ENCODE assay signal across 9 cellular contexts in the genomic region with DNA sequence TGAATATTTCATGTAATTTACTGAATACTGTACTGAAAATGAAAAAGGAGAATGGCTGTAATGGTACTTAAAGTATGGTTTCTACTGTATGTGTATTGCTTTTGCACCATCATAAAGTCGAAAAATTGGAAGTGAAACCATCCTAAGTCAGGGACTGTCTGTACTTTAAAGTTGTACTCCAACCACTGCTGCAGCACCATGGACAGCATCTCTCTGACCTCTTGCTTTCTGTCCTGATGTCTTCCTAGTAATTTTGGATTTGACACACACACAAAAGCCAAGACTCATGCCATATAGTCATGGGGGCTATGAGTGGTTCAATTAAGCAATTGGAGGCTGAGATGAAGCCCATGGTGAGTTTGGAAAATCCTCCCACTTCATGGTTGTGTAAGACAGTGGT.
A peak's percentile ranks its signal among the peaks of the same experiment; 100 is the strongest.
DNase-seq lines count a peak whose midpoint lies in the region; ATAC-seq and TF ChIP-seq lines count a peak whose summit lies in the region.
"Had no signal": no experiment of that assay in that cellular context is flagged by ENCODE, and none has a peak within 500 bp of the region (broad histone marks: within the 10 kb centered on the region; RNA-seq: fewer than 3 reads in every experiment).

No MANE protein-coding gene starts in this region.

- POLR2A ChIA-PET in GM10248 (lab: Yijun Ruan, JAX), result no interaction called here
- POLR2A ChIA-PET in WTC11 (lab: Charles Lee), result no interaction called here

- H3K27ac Mint-ChIP-seq in WTC11, result no peak overlapping the region

- no peaks in the 10 kb centered on the region for H3K27me3 Mint-ChIP-seq in WTC11 (ENCODE audit: low read depth)

- H3K36me3 Mint-ChIP-seq in WTC11, result 0 out of 2 replicates have a peak, but pooled peaks cover 4% of the 10 kb centered on the region

- H3K9me3 Mint-ChIP-seq in WTC11, result peaks cover 4% of the 10 kb centered on the region

- no peaks in the 10 kb centered on the region for H3K4me1 Mint-ChIP-seq in WTC11

- DNase-seq in GM10248 (ENCODE audit: extremely low spot score) (peak; percentile 20), WTC11 (ENCODE audit: low spot score) (peak; percentile 35), left kidney (ENCODE audit: low read depth, low spot score) (peak; percentile 88), cerebellum (ENCODE audit: low spot score) (no peak), NCI-H748 treated with DMSO at 0.1 percent for 48 hours (lab: John Stamatoyannopoulos, UW) (no peak), NCI-H2107 (lab: John Stamatoyannopoulos, UW) (no peak), NCI-H524 treated with DMSO at 0.1 percent for 48 hours (lab: John Stamatoyannopoulos, UW) (no peak)
- DNase-seq: esophagus squamous epithelium had no signal

- H3K4me3 Mint-ChIP-seq in WTC11, result no peak overlapping the region

- CTCF ChIA-PET in GM10248 (lab: Yijun Ruan, JAX), result interaction anchor here (3.3 kb wide), 1 partner anchor 11 kb away, joined by 8 read pairs; no protein-coding TSS in a partner anchor
- CTCF ChIA-PET in WTC11 (lab: Charles Lee), result no interaction called here

- TF ChIP-seq CTCF in GM10248 (IDR thresholded peaks at IDR 0.05; ENCODE audit: control extremely low read depth, extremely low read depth, low read depth, missing control alignments) (no peak), WTC11 (IDR thresholded peaks at IDR 0.05) (no peak)

- ATAC-seq in HG02938 (IDR thresholded peaks at IDR 0.05; ENCODE audit: unreplicated experiment), result peak; percentile 67
- ATAC-seq in WTC11, result 0 out of 2 replicates have a peak, but pooled peaks have one; percentile 28

TF ChIP-seq in WTC11, 78 proteins besides CTCF, POLR2A, EP300 and RAD21:
- no peak for TF ChIP-seq MXD4 (CRISPR knock-in tag; IDR thresholded peaks at IDR 0.05; ENCODE audit: borderline replicate concordance)
- TF ChIP-seq TEAD4 (CRISPR knock-in tag; IDR thresholded peaks at IDR 0.05), result peak; percentile 73; the same call in 1 of the 2 replicates
- 0 out of 2 replicates have a peak, but pooled peaks have one; percentile 38 for TF ChIP-seq JUN (CRISPR knock-in tag; IDR thresholded peaks at IDR 0.05)

Comparison
In these comparisons a context has a peak if more than half of its experiments do, and no peak if none do; other contexts are left out.
1. DNase-seq: peak in GM10248 (single experiment), WTC11 (single experiment) and left kidney (single experiment); none in cerebellum (single experiment), NCI-H748 treated with DMSO at 0.1 percent for 48 hours (single experiment), NCI-H2107 (single experiment) and NCI-H524 treated with DMSO at 0.1 percent for 48 hours (single experiment).